In the genomic region with DNA sequence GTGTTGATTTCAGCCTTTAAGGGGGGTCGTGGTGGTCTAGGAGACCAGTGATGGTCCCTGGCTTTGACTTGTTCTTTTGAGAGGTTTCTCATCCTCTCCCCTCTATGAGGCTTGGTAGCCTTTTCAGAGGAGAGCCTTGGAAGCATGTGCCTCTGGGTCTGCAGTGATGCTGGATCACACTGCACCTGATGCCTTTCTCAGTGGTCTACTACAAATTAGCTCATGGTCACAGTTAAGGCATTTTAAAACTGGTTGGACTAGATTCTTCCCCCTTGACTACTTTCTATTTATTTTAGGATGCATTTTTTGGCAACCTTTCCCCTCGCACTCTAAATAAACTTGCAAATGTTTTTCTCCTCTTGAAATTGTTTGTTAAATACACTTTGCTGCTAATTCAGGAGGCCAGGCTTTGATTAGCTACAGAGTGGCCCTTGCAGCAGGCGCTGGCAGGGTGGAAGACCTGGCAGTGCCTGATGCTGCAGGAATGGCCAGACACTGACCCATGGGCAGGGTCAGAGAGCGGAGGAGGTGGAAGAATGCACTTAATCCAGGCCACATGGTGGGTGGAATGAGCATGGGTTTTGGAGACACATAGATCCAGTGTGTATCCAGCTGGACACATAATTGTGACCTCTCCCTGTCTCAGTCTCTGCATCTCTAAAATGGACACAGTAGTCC, we compare ENCODE assay signal across 14 cellular contexts.
"Had no signal": no experiment of that assay in that cellular context is flagged by ENCODE, and none has a peak within 500 bp of the region (broad histone marks: within the 10 kb centered on the region; RNA-seq: fewer than 3 reads in every experiment).

No MANE protein-coding gene starts in this region.

- ATAC-seq: activated CD8-positive, alpha-beta memory T cell treated with anti-CD3 and anti-CD28 coated beads, Interleukin-2, amount 10 ng/mL, durations not matched to agents 7 days and 5 days; activated naive CD8-positive, alpha-beta T cell treated with anti-CD3 and anti-CD28 coated beads, Interleukin-2, amount 50 U/mL, for 24 hours; sciatic nerve; stimulated activated effector memory CD8-positive, alpha-beta T cell treated with anti-CD3 and anti-CD28 coated beads, Interleukin-12 subunit alpha, Interleukin-12 subunit beta, amount 100 ng/mL, for 72 hours; T-cell had no signal

- H3K27me3 ChIP-seq: ascending aorta had no signal

- DNase-seq: activated CD4-positive, alpha-beta memory T cell treated with anti-CD3 and anti-CD28 coated beads for 36 hours; activated CD8-positive, alpha-beta memory T cell treated with anti-CD3 and anti-CD28 coated beads, Interleukin-2, amount 10 ng/mL, durations not matched to agents 7 days and 5 days; activated naive CD4-positive, alpha-beta T cell treated with anti-CD3 and anti-CD28 coated beads for 36 hours; activated naive CD8-positive, alpha-beta T cell treated with anti-CD3 and anti-CD28 coated beads, Interleukin-2, amount 50 U/mL, for 24 hours; activated T-cell treated with anti-CD3 and anti-CD28 coated beads, Interleukin-2, amount 50 U/mL, for 1 hour; hippocampal formation; kidney; stimulated activated CD4-positive, alpha-beta T cell treated with anti-CD3 and anti-CD28 coated beads, Interleukin-2, amount 100 ng/mL, for 24 hours; T-cell; T-helper 9 cell had no signal

- H3K4me3 ChIP-seq: ascending aorta, thoracic aorta had no signal

- H3K27ac ChIP-seq: thoracic aorta had no signal

- H3K9me3 ChIP-seq: ascending aorta, thoracic aorta had no signal
